ENCODE assay signal across 17 cellular contexts in genomic region chr10:126375926-126376554, GRCh38.
"Had no signal": no experiment of that assay in that cellular context is flagged by ENCODE, and none has a peak within 500 bp of the region (broad histone marks: within the 10 kb centered on the region; RNA-seq: fewer than 3 reads in every experiment).

No MANE protein-coding gene starts in this region.

- H3K27me3 ChIP-seq: neutrophil, right atrium auricular region, suprapubic skin, upper lobe of left lung had no signal

- H3K4me3 ChIP-seq: lung, right atrium auricular region, suprapubic skin, upper lobe of left lung had no signal

- H3K27ac ChIP-seq: neutrophil, right atrium auricular region, suprapubic skin, upper lobe of left lung had no signal

- H3K9me3 ChIP-seq: neutrophil, suprapubic skin, upper lobe of left lung had no signal

- ATAC-seq: activated CD8-positive, alpha-beta T cell treated with anti-CD3 and anti-CD28 coated beads, Interleukin-2, amount 10 ng/mL, durations not matched to agents 7 days and 5 days; esophagus mucosa; left cardiac atrium had no signal

- DNase-seq: activated CD4-positive, alpha-beta T cell treated with anti-CD3 and anti-CD28 coated beads for 48 hours; activated CD8-positive, alpha-beta memory T cell treated with anti-CD3 and anti-CD28 coated beads, Interleukin-2, amount 50 U/mL, for 48 hours; activated CD8-positive, alpha-beta T cell treated with anti-CD3 and anti-CD28 coated beads, Interleukin-2, amount 10 ng/mL, durations not matched to agents 7 days and 5 days; activated naive CD4-positive, alpha-beta T cell; caudate nucleus; glutamatergic neuron; left cardiac atrium; naive B cell; posterior cingulate gyrus; stimulated activated CD4-positive, alpha-beta T cell treated with anti-CD3 and anti-CD28 coated beads, Interleukin-2, amount 100 ng/mL, for 24 hours; stimulated activated naive CD4-positive, alpha-beta T cell treated with Interleukin-2 at 50 U/mL for 16 hours; upper lobe of left lung had no signal

- H3K36me3 ChIP-seq: neutrophil, right atrium auricular region, suprapubic skin, upper lobe of left lung had no signal

- H3K4me1 ChIP-seq: right atrium auricular region, suprapubic skin, upper lobe of left lung had no signal
